In the genomic region with DNA sequence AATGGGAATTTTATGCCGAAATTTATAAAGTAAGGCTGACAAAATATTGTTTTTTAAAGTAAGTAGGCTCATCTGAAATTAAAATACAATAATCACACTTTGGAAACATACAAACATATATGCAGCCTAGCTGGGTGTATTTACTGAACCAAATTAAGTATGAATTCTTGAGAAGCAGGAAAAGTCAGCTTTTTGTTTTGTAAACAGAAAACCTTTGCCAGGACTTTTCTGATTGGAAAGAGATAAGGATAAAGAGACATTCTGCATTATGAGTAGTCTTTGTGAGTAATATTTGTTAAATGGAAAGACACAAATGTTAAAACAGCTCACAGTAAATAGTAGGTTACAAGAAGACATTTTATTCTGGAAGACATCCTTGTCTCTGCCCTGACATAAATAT, we compare ENCODE assay signal across 31 cellular contexts.
"Had no signal": no experiment of that assay in that cellular context is flagged by ENCODE, and none has a peak within 500 bp of the region (broad histone marks: within the 10 kb centered on the region; RNA-seq: fewer than 3 reads in every experiment).

No MANE protein-coding gene starts in this region.

- DNase-seq: activated B cell treated with CpG ODN at 0.5 μM for 24 hours; activated CD4-positive, alpha-beta T cell treated with anti-CD3 and anti-CD28 coated beads for 48 hours; activated CD4-positive, alpha-beta T cell treated with anti-CD3 and anti-CD28 coated beads, Interleukin-2, amount 50 U/mL, for 1 hour; activated CD4-positive, alpha-beta T cell treated with anti-CD3 and anti-CD28 coated beads, Interleukin-2, amount 50 U/mL, for 48 hours; activated CD8-positive, alpha-beta memory T cell treated with anti-CD3 and anti-CD28 coated beads for 24 hours; activated CD8-positive, alpha-beta T cell treated with anti-CD3 and anti-CD28 coated beads for 36 hours; activated effector memory CD4-positive, alpha-beta T cell treated with Interleukin-2 at 50 U/mL for 16 hours; activated gamma-delta T cell treated with Interleukin-2 at 50 U/mL for 16 hours; activated naive CD4-positive, alpha-beta T cell treated with anti-CD3 and anti-CD28 coated beads, Interleukin-2, amount 50 U/mL, for 16 hours; activated naive CD4-positive, alpha-beta T cell treated with Interleukin-2 at 50 U/mL for 16 hours; activated T-cell treated with anti-CD3 and anti-CD28 coated beads, Interleukin-2, amount 50 U/mL, for 4 hours; amniotic stem cell; anterior cingulate cortex; brain microvascular endothelial cell; dorsolateral prefrontal cortex; effector memory CD4-positive, alpha-beta T cell; endodermal cell; foreskin melanocyte; head of caudate nucleus; T-helper 17 cell; T1000; WERI-Rb-1 had no signal

- ATAC-seq: activated CD4-positive, CD25-positive, alpha-beta regulatory T cell treated with anti-CD3 and anti-CD28 coated beads, Interleukin-2, amount 50 U/mL, for 24 hours; activated CD8-positive, alpha-beta T cell treated with anti-CD3 and anti-CD28 coated beads for 36 hours; activated T-cell treated with anti-CD3 and anti-CD28 coated beads, Interleukin-2, amount 50 U/mL, for 4 hours; activated T-helper 17 cell treated with anti-CD3 and anti-CD28 coated beads, Interleukin-2, amount 50 U/mL, for 72 hours; esophagus mucosa; gastroesophageal sphincter; T-helper 17 cell had no signal

- H3K36me3 ChIP-seq: brain microvascular endothelial cell, gastroesophageal sphincter, WERI-Rb-1 had no signal

- H3K27me3 Mint-ChIP-seq: activated B cell treated with CpG ODN at 0.5 μM for 24 hours; activated CD8-positive, alpha-beta T cell treated with anti-CD3 and anti-CD28 coated beads for 36 hours; activated naive CD8-positive, alpha-beta T cell; activated T-helper 17 cell treated with anti-CD3 and anti-CD28 coated beads, Interleukin-2, amount 50 U/mL, for 72 hours; central memory CD8-positive, alpha-beta T cell; dendritic cell treated with granulocyte-macrophage colony-stimulating factor and Interleukin-4, amounts not matched to agents 40 ng/mL and 50 ng/mL, for 4 days; T-helper 17 cell had no signal

- H3K27ac Mint-ChIP-seq: activated B cell treated with CpG ODN at 0.5 μM for 24 hours; activated CD8-positive, alpha-beta T cell treated with anti-CD3 and anti-CD28 coated beads for 36 hours; activated naive CD8-positive, alpha-beta T cell; activated T-helper 17 cell treated with anti-CD3 and anti-CD28 coated beads, Interleukin-2, amount 50 U/mL, for 72 hours; dendritic cell treated with granulocyte-macrophage colony-stimulating factor and Interleukin-4, amounts not matched to agents 40 ng/mL and 50 ng/mL, for 4 days; endodermal cell; T-helper 17 cell; T-helper 2 cell treated with Interferon-gamma antibody and Interleukin-4, amounts not matched to agents 5 μg/mL and 100 μg/mL, for 36 hours had no signal

- H3K4me3 ChIP-seq: coronary artery, dorsolateral prefrontal cortex, gastroesophageal sphincter had no signal

- H3K27ac ChIP-seq: brain microvascular endothelial cell, coronary artery, dorsolateral prefrontal cortex, gastroesophageal sphincter, WERI-Rb-1 had no signal

- H3K4me3 Mint-ChIP-seq: activated B cell treated with CpG ODN at 0.5 μM for 24 hours; activated CD8-positive, alpha-beta T cell treated with anti-CD3 and anti-CD28 coated beads for 36 hours; activated naive CD8-positive, alpha-beta T cell; activated T-cell treated with anti-CD3 and anti-CD28 coated beads, Interleukin-2, amount 50 U/mL, for 4 hours; activated T-helper 17 cell treated with anti-CD3 and anti-CD28 coated beads, Interleukin-2, amount 50 U/mL, for 72 hours; central memory CD8-positive, alpha-beta T cell; dendritic cell treated with granulocyte-macrophage colony-stimulating factor and Interleukin-4, amounts not matched to agents 40 ng/mL and 50 ng/mL, for 4 days; endodermal cell; T-helper 17 cell; T-helper 2 cell treated with Interferon-gamma antibody and Interleukin-4, amounts not matched to agents 5 μg/mL and 100 μg/mL, for 36 hours had no signal

- H3K27me3 ChIP-seq: brain microvascular endothelial cell, dorsolateral prefrontal cortex, gastroesophageal sphincter had no signal

- H3K36me3 Mint-ChIP-seq: activated naive CD8-positive, alpha-beta T cell had no signal

- H3K4me1 ChIP-seq: gastroesophageal sphincter had no signal

- H3K4me1 Mint-ChIP-seq: activated B cell treated with CpG ODN at 0.5 μM for 24 hours; activated T-helper 17 cell treated with anti-CD3 and anti-CD28 coated beads, Interleukin-2, amount 50 U/mL, for 72 hours; central memory CD8-positive, alpha-beta T cell; endodermal cell; T-helper 17 cell had no signal

- H3K9me3 Mint-ChIP-seq: activated T-helper 17 cell treated with anti-CD3 and anti-CD28 coated beads, Interleukin-2, amount 50 U/mL, for 72 hours; dendritic cell treated with granulocyte-macrophage colony-stimulating factor and Interleukin-4, amounts not matched to agents 40 ng/mL and 50 ng/mL, for 4 days had no signal
